Comparison of ENCODE assay signal across 1 cellular context in the genomic region with DNA sequence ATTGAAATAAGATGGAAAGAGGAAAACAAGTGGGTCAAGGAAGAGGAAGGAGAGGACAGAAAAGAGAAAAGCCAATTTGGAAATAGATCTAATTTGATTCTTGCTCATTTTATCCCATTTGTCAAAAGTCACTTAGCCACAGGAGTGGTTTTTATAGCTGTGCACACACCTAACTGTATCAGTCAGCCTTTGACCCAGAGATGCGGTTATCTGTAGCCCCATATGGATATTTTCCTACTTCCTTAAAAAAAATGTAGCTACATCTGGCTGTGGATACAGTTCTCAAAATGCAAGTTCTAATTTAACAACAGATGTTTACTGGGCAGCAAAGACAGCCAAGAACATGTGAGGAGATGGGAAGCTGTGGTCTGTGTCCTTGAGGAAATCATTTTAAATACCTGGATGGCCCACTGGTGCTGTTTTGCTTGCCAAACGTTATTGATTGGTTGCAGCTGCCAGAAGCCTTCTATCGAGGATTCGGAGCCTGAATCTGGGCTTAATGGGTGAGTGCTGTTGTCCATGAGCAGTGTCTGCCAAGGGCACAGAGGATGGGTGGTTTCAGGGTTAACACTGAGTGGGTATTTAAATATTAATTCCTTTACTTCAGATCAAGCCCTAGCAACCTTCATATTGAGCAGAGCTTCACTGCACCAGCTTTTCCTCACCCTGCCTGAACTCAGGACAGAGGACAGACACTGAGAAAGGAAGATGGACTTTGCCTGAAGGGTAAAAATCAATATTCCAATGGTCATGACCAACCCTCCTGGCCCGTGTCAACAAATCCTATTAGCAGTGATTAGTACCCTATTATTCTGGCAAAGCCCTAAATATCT.
TF ChIP-seq lines count a peak whose summit lies in the region.

No MANE protein-coding gene starts in this region.

TF ChIP-seq in liver, 16 proteins besides CTCF, POLR2A, EP300 and RAD21 (continued from another document):
- peak; percentile 77 for TF ChIP-seq REST (IDR thresholded peaks at IDR 0.05)
- TF ChIP-seq, protein P1, sequence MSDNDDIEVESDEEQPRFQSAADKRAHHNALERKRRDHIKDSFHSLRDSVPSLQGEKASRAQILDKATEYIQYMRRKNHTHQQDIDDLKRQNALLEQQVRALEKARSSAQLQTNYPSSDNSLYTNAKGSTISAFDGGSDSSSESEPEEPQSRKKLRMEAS (IDR thresholded peaks at IDR 0.05): peak; percentile 80
